17 cellular contexts compared by ENCODE assay signal in genomic region chr3:43014990-43015389, GRCh38. TPM values are rescaled to one million over a fixed set of nuclear protein-coding genes. Genes with fewer than 3 reads are reported as not detected.
DNase-seq lines count a peak whose midpoint lies in the region; ATAC-seq and TF ChIP-seq lines count a peak whose summit lies in the region.
"Had no signal": no experiment of that assay in that cellular context is flagged by ENCODE, and none has a peak within 500 bp of the region (broad histone marks: within the 10 kb centered on the region; RNA-seq: fewer than 3 reads in every experiment).

No MANE protein-coding gene starts in this region.

- no peaks in the 10 kb centered on the region for H3K36me3 ChIP-seq in BLaER1
- no peaks in the 10 kb centered on the region for H3K36me3 ChIP-seq in BLaER1 treated with 17β-estradiol and CSF1 and Interleukin-3, amounts not matched to agents 10 nM and 100 nM
- H3K36me3 ChIP-seq in HEK293 (ENCODE audit: control insufficient read depth in 2 of 2, insufficient read depth in 1 of 2, low read length in 2 of 2), result no peaks in the 10 kb centered on the region
- H3K36me3 ChIP-seq: Peyer's patch, SJSA1 had no signal

- H3K4me3 ChIP-seq in BLaER1, result no peak overlapping the region; the same call in 1 of the 2 replicates
- peak overlapping the region in 8 of 10 experiments; percentile 3 to 54 (median 34); a peak in 14 of 20 replicates for H3K4me3 ChIP-seq in BLaER1 treated with 17β-estradiol and CSF1 and Interleukin-3, amounts not matched to agents 10 nM and 100 nM
- H3K4me3 ChIP-seq in HEK293 (ENCODE audit: low read depth, low read length), result no peak overlapping the region
- H3K4me3 ChIP-seq: Peyer's patch, SJSA1 had no signal

- H4K20me1 ChIP-seq in BLaER1, result no peaks in the 10 kb centered on the region
- no peaks in the 10 kb centered on the region for H4K20me1 ChIP-seq in BLaER1 treated with 17β-estradiol and CSF1 and Interleukin-3, amounts not matched to agents 10 nM and 100 nM

- H3K4me3 Mint-ChIP-seq in effector memory CD8-positive, alpha-beta T cell, result no peak overlapping the region

- no peaks in the 10 kb centered on the region for H3K9me3 Mint-ChIP-seq in effector memory CD8-positive, alpha-beta T cell

- peaks cover 10% of the 10 kb centered on the region for H3K36me3 Mint-ChIP-seq in effector memory CD8-positive, alpha-beta T cell (ENCODE audit: insufficient read depth)

- H3K4me1 ChIP-seq in BLaER1, result peaks cover 27% of the 10 kb centered on the region
- peaks cover 0 to 40% (median 21%) of the 10 kb centered on the region in 10 experiments; a peak in 14 of 20 replicates for H3K4me1 ChIP-seq in BLaER1 treated with 17β-estradiol and CSF1 and Interleukin-3, amounts not matched to agents 10 nM and 100 nM
- no peaks in the 10 kb centered on the region for H3K4me1 ChIP-seq in HEK293 (ENCODE audit: control insufficient read depth, insufficient read depth, low read length)
- H3K4me1 ChIP-seq: Peyer's patch, SJSA1 had no signal

- H3K27me3 ChIP-seq in BLaER1, result no peaks in the 10 kb centered on the region
- H3K27me3 ChIP-seq in BLaER1 treated with 17β-estradiol and CSF1 and Interleukin-3, amounts not matched to agents 10 nM and 100 nM, result no peaks in the 10 kb centered on the region
- H3K27me3 ChIP-seq: Peyer's patch, SJSA1 had no signal

- peak; percentile 8 to 15 (median 11) for DNase-seq in effector memory CD8-positive, alpha-beta T cell
- DNase-seq in left lobe of liver (ENCODE audit: low spot score), result no peak
- DNase-seq: NCI-H1694 treated with DMSO at 0.1 percent for 48 hours, NCI-H2081 treated with DMSO at 0.1 percent for 48 hours, NCI-H2171 treated with DMSO at 0.1 percent for 48 hours, NCI-H524 treated with DMSO at 0.1 percent for 48 hours, NCI-H82, Peyer's patch had no signal

- H3K27me3 Mint-ChIP-seq in effector memory CD8-positive, alpha-beta T cell, result no peaks in the 10 kb centered on the region

- H3K4me1 Mint-ChIP-seq in effector memory CD8-positive, alpha-beta T cell (ENCODE audit: low read depth in 2 of 2), result peaks cover 0 to 2% of the 10 kb centered on the region in 2 donors

- no peak for TF ChIP-seq CTCF in HEK293 (tag by site-specific recombination; IDR thresholded peaks at IDR 0.05)

- peaks cover 60% of the 10 kb centered on the region for H3K9me3 ChIP-seq in BLaER1
- peaks cover 62 to 90% (median 70%) of the 10 kb centered on the region in 11 experiments for H3K9me3 ChIP-seq in BLaER1 treated with 17β-estradiol and CSF1 and Interleukin-3, amounts not matched to agents 10 nM and 100 nM (replicated peaks in 1 of 11)
- H3K9me3 ChIP-seq in HEK293 (ENCODE audit: control insufficient read depth, insufficient read depth, low read depth, low read length), result no peaks in the 10 kb centered on the region
- H3K9me3 ChIP-seq: SJSA1 had no signal

- H3K4me2 ChIP-seq in BLaER1, result no peak overlapping the region
- no peak overlapping the region for H3K4me2 ChIP-seq in BLaER1 treated with 17β-estradiol and CSF1 and Interleukin-3, amounts not matched to agents 10 nM and 100 nM
- H3K4me2 ChIP-seq: KMS-11 had no signal

- no peak overlapping the region for H3K27ac Mint-ChIP-seq in effector memory CD8-positive, alpha-beta T cell

- H3K9ac ChIP-seq in BLaER1, result no peak overlapping the region
- no peak overlapping the region for H3K9ac ChIP-seq in BLaER1 treated with 17β-estradiol and CSF1 and Interleukin-3, amounts not matched to agents 10 nM and 100 nM
- H3K9ac ChIP-seq: KMS-11 had no signal

- CTCF ChIA-PET in HEK293 (lab: Yijun Ruan, JAX), result interaction anchor here (0.6 kb wide), 1 partner anchor 63 kb away, joined by 3 read pairs; no protein-coding TSS in a partner anchor

- H3K27ac ChIP-seq in BLaER1 (peak overlapping the region; percentile 8; the same call in 1 of the 2 replicates), HEK293 (ENCODE audit: extremely low read depth, low read depth, low read length) (no peak overlapping the region)
- H3K27ac ChIP-seq in BLaER1 treated with 17β-estradiol and CSF1 and Interleukin-3, amounts not matched to agents 10 nM and 100 nM, result peak overlapping the region in 9 of 11 experiments; percentile 36 to 87 (median 76); a peak in 16 of 22 replicates
- H3K27ac ChIP-seq: KMS-11, SJSA1 had no signal

- no peak for ATAC-seq in effector memory CD8-positive, alpha-beta T cell (replicated peaks)
- ATAC-seq in HG02642 (IDR thresholded peaks at IDR 0.05; ENCODE audit: poor library complexity, unreplicated experiment), result no peak
- ATAC-seq in left lobe of liver, result no peak
- no peak for ATAC-seq in HG03025 (IDR thresholded peaks at IDR 0.05; ENCODE audit: low FRiP score, unreplicated experiment)

- POLR2A ChIA-PET in HEK293 (lab: Yijun Ruan, JAX), result no interaction called here

TF ChIP-seq in HEK293, 187 proteins besides CTCF, POLR2A, EP300 and RAD21:
- TF ChIP-seq ZNF629 (tag by site-specific recombination; IDR thresholded peaks at IDR 0.05) (peak; percentile 35; the same call in 1 of the 2 replicates), SP7 (tag by site-specific recombination; IDR thresholded peaks at IDR 0.05) (no peak)

RNA-seq across cellular contexts. Expression of gene GASK1A, which starts 35.9 kb away (rescaled TPM):
- total RNA-seq in left lobe of liver, result 19.9 TPM
- total RNA-seq: HT1080, OCI-LY7, SJSA1 had no signal

Comparison
In these comparisons a context has a peak if more than half of its experiments do, and no peak if none do; other contexts are left out.
1. H3K4me3 ChIP-seq: peak in BLaER1 treated with 17β-estradiol and CSF1 and Interleukin-3, amounts not matched to agents 10 nM and 100 nM (8 of 10); none in BLaER1 (single experiment) and HEK293 (single experiment).